In genomic region chr9:8883313-8883712, GRCh38 we compare ENCODE assay signal across 19 cellular contexts.
A peak's percentile ranks its signal among the peaks of the same experiment; 100 is the strongest.
DNase-seq lines count a peak whose midpoint lies in the region; ATAC-seq, FAIRE-seq and TF ChIP-seq lines count a peak whose summit lies in the region.
"Had no signal": no experiment of that assay in that cellular context is flagged by ENCODE, and none has a peak within 500 bp of the region (broad histone marks: within the 10 kb centered on the region; RNA-seq: fewer than 3 reads in every experiment).

No MANE protein-coding gene starts in this region.

- no peak overlapping the region for H3K27ac ChIP-seq in HEK293 (ENCODE audit: extremely low read depth, low read depth, low read length)
- H3K27ac ChIP-seq in small intestine (ENCODE audit: low read depth in 1 of 2, low read length in 1 of 2) = no peak overlapping the region
- H3K27ac ChIP-seq: 22Rv1, A549, C4-2B, GM23248 had no signal

- H3K9me3 Mint-ChIP-seq in chondrocyte (ENCODE audit: low read depth) = no peaks in the 10 kb centered on the region
- H3K9me3 Mint-ChIP-seq: CD4-positive, alpha-beta T cell had no signal

- no peak for TF ChIP-seq POLR2A in erythroblast (IDR thresholded peaks at IDR 0.05; ENCODE audit: low read length)

- H3K4me3 ChIP-seq in HEK293 (ENCODE audit: low read depth, low read length) (no peak overlapping the region), small intestine (ENCODE audit: low read depth in 1 of 2, low read length in 2 of 2) (no peak overlapping the region)
- H3K4me3 ChIP-seq: A549, GM23248, HAP-1 had no signal

- peaks cover 8% of the 10 kb centered on the region; the same call in 1 of the 2 replicates for H3K4me1 ChIP-seq in HEK293 (ENCODE audit: control insufficient read depth, insufficient read depth, low read length)
- peaks cover 0 to 4% of the 10 kb centered on the region in 2 donors for H3K4me1 ChIP-seq in small intestine (ENCODE audit: control insufficient read depth in 2 of 2, insufficient read depth in 1 of 2, low read depth in 1 of 2, low read length in 1 of 2)
- H3K4me1 ChIP-seq: A549, Caco-2, HAP-1 had no signal

- DNase-seq in NCI-H2227 (lab: John Stamatoyannopoulos, UW; ENCODE audit: unreplicated experiment) = peak; percentile 36
- DNase-seq in left colon = no peak
- DNase-seq in small intestine = peak; percentile 95
- no peak for DNase-seq in posterior cingulate gyrus
- DNase-seq in chondrocyte (ENCODE audit: low spot score) = no peak
- no peak for DNase-seq in erythroblast (lab: John Stamatoyannopoulos, UW)
- DNase-seq: AML-193; Caco-2; CD4-positive, alpha-beta T cell; GM23248 had no signal

- TF ChIP-seq CTCF in HEK293 (tag by site-specific recombination; IDR thresholded peaks at IDR 0.05) = no peak
- no peak for TF ChIP-seq CTCF in chondrocyte (IDR thresholded peaks at IDR 0.05)

- no peaks in the 10 kb centered on the region for H3K9me3 ChIP-seq in HEK293 (ENCODE audit: control insufficient read depth, insufficient read depth, low read depth, low read length)
- no peaks in the 10 kb centered on the region for H3K9me3 ChIP-seq in small intestine (ENCODE audit: control insufficient read depth, low read depth)
- H3K9me3 ChIP-seq: A549, Caco-2, HAP-1 had no signal

- ATAC-seq in left colon = peak; percentile 77
- ATAC-seq: A549 had no signal

- POLR2A ChIA-PET in HEK293 (lab: Yijun Ruan, JAX) = no interaction called here

- no peaks in the 10 kb centered on the region for H3K27me3 ChIP-seq in small intestine (ENCODE audit: control insufficient read depth in 2 of 2, insufficient read depth in 2 of 2, low read length in 2 of 2)

- no peaks in the 10 kb centered on the region for H3K36me3 Mint-ChIP-seq in chondrocyte (ENCODE audit: low read depth)

- no peak overlapping the region for H3K4me3 Mint-ChIP-seq in chondrocyte (ENCODE audit: unreplicated experiment)
- H3K4me3 Mint-ChIP-seq: CD4-positive, alpha-beta T cell had no signal

- H3K4me1 Mint-ChIP-seq in chondrocyte (ENCODE audit: low read depth) = no peaks in the 10 kb centered on the region

- FAIRE-seq in small intestine (lab: Jason Lieb, UNC) = peak; percentile 95
- FAIRE-seq: A549, D721Med, G401.6, GM12891, GM19239 had no signal

- intact Hi-C loops in left colon (cut with DNase I, micrococcal nuclease) = no loop called here
- intact Hi-C loops in posterior cingulate gyrus (cut with DNase I) = no loop called here

- WGBS in small intestine, 3 donors = 21 to 31% (median 26%) methylated on average over 1 of the region's 1 CpG

- H3K36me3 ChIP-seq in HEK293 (ENCODE audit: control insufficient read depth in 2 of 2, insufficient read depth in 1 of 2, low read length in 2 of 2) (no peaks in the 10 kb centered on the region), small intestine (ENCODE audit: control insufficient read depth in 2 of 2, insufficient read depth in 2 of 2, low read length in 2 of 2) (no peaks in the 10 kb centered on the region)
- H3K36me3 ChIP-seq: HAP-1 had no signal

- no peak overlapping the region for H3K27ac Mint-ChIP-seq in chondrocyte (ENCODE audit: unreplicated experiment)
- H3K27ac Mint-ChIP-seq: CD4-positive, alpha-beta T cell had no signal

- CTCF ChIA-PET in HEK293 (lab: Yijun Ruan, JAX) = interaction anchor here (3.3 kb wide), 1 partner anchor 12 kb away, joined by 17 read pairs; no protein-coding TSS in a partner anchor

- H3K27me3 Mint-ChIP-seq in chondrocyte (ENCODE audit: low read depth) = peaks cover 7% of the 10 kb centered on the region
- H3K27me3 Mint-ChIP-seq: CD4-positive, alpha-beta T cell had no signal

TF ChIP-seq in HEK293, 187 proteins besides CTCF, POLR2A, EP300 and RAD21:
- 0 out of 2 replicates have a peak, but pooled peaks have one; percentile 26 for TF ChIP-seq ZNF843 (tag by site-specific recombination; IDR thresholded peaks at IDR 0.05)
- TF ChIP-seq ZNF2 (tag by site-specific recombination; IDR thresholded peaks at IDR 0.05) = no peak
- TF ChIP-seq PRDM6 (tag by site-specific recombination; IDR thresholded peaks at IDR 0.05) = 0 out of 2 replicates have a peak, but pooled peaks have one; percentile 22
- no peak for TF ChIP-seq ZNF76 (tag by site-specific recombination; IDR thresholded peaks at IDR 0.05; ENCODE audit: borderline replicate concordance, low read depth)
- TF ChIP-seq PBX3 (CRISPR knock-in tag; IDR thresholded peaks at IDR 0.05) = no peak
- TF ChIP-seq ZNF423 (tag by site-specific recombination; IDR thresholded peaks at IDR 0.05) = no peak
- TF ChIP-seq ZNF785 (tag by site-specific recombination; IDR thresholded peaks at IDR 0.05) = no peak
- TF ChIP-seq ZNF292 (tag by site-specific recombination; IDR thresholded peaks at IDR 0.05; ENCODE audit: borderline replicate concordance, low read depth) = no peak
- no peak for TF ChIP-seq SP3 (tag by site-specific recombination; IDR thresholded peaks at IDR 0.05)
- no peak for TF ChIP-seq ZNF514 (tag by site-specific recombination; IDR thresholded peaks at IDR 0.05)
- no peak for TF ChIP-seq ZNF354C (tag by site-specific recombination; IDR thresholded peaks at IDR 0.05; ENCODE audit: borderline replicate concordance, low read depth)
- TF ChIP-seq ZSCAN23 (tag by site-specific recombination; IDR thresholded peaks at IDR 0.05) = no peak
- TF ChIP-seq ZNF561 (tag by site-specific recombination; IDR thresholded peaks at IDR 0.05; ENCODE audit: borderline replicate concordance) = no peak
- TF ChIP-seq ZNF704 (tag by site-specific recombination; IDR thresholded peaks at IDR 0.05) = no peak
- no peak for TF ChIP-seq AEBP2 (tag by site-specific recombination; IDR thresholded peaks at IDR 0.05; ENCODE audit: borderline replicate concordance)

Comparison
In these comparisons a context has a peak if more than half of its experiments do, and no peak if none do; other contexts are left out.
1. DNase-seq: peak in NCI-H2227 (single experiment) and small intestine (single experiment); none in left colon (0 of 2), posterior cingulate gyrus (0 of 10), chondrocyte (single experiment) and erythroblast (0 of 2).